Comparison of ENCODE assay signal across 15 cellular contexts in the genomic region with DNA sequence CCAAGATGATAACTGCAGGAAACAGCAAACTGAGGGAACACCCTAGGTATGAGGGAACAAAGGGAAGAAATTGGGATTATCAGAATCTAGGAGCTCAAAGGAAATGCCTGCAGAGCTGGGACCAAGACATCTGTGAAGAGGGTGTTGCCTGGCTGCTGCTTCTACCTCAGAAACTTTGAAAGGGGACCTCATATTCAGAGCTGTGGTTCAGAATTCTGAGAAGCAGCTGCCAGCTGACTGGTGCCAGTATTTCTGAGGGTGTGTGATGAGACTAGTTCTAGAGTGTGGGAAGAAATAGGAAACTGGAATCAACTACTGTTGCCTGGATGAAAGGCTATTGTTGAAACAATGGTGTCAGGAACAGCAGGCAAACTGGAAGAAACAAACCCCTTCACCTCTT. TPM values are rescaled to one million over a fixed set of nuclear protein-coding genes. Genes with fewer than 3 reads are reported as not detected.
DNase-seq lines count a peak whose midpoint lies in the region; ATAC-seq and TF ChIP-seq lines count a peak whose summit lies in the region.
"Had no signal": no experiment of that assay in that cellular context is flagged by ENCODE, and none has a peak within 500 bp of the region (broad histone marks: within the 10 kb centered on the region; RNA-seq: fewer than 3 reads in every experiment).

No MANE protein-coding gene starts in this region.

- peaks cover 20 to 29% of the 10 kb centered on the region in 2 donors for H3K36me3 Mint-ChIP-seq in activated T-cell treated with anti-CD3 and anti-CD28 coated beads, Interleukin-2, amount 50 U/mL, for 72 hours (ENCODE audit: insufficient read depth in 2 of 2)
- H3K36me3 Mint-ChIP-seq in T-helper 2 cell treated with Interferon-gamma antibody and Interleukin-4, amounts not matched to agents 5 μg/mL and 100 μg/mL, for 36 hours (ENCODE audit: low read depth): peaks cover 16% of the 10 kb centered on the region
- peaks cover 5% of the 10 kb centered on the region for H3K36me3 Mint-ChIP-seq in central memory CD8-positive, alpha-beta T cell (ENCODE audit: insufficient read depth)
- H3K36me3 Mint-ChIP-seq in CD14-positive monocyte: no peaks in the 10 kb centered on the region

- H3K9me3 Mint-ChIP-seq in activated T-cell treated with anti-CD3 and anti-CD28 coated beads, Interleukin-2, amount 50 U/mL, for 72 hours: peaks cover 6 to 8% of the 10 kb centered on the region in 2 donors
- peaks cover 4% of the 10 kb centered on the region for H3K9me3 Mint-ChIP-seq in T-helper 2 cell treated with Interferon-gamma antibody and Interleukin-4, amounts not matched to agents 5 μg/mL and 100 μg/mL, for 36 hours
- H3K9me3 Mint-ChIP-seq in central memory CD8-positive, alpha-beta T cell: no peaks in the 10 kb centered on the region
- H3K9me3 Mint-ChIP-seq in CD14-positive monocyte: peaks cover 4 to 15% (median 10%) of the 10 kb centered on the region in 7 donors

- H3K27ac Mint-ChIP-seq in activated T-cell treated with anti-CD3 and anti-CD28 coated beads, Interleukin-2, amount 50 U/mL, for 72 hours: peak overlapping the region; percentile 85
- peak overlapping the region; percentile 31 for H3K27ac Mint-ChIP-seq in T-helper 2 cell treated with Interferon-gamma antibody and Interleukin-4, amounts not matched to agents 5 μg/mL and 100 μg/mL, for 36 hours
- H3K27ac Mint-ChIP-seq in central memory CD8-positive, alpha-beta T cell (ENCODE audit: low read depth): no peak overlapping the region
- no peak overlapping the region for H3K27ac Mint-ChIP-seq in CD14-positive monocyte
- H3K27ac Mint-ChIP-seq: B cell had no signal

- peaks cover 19% of the 10 kb centered on the region for H3K27me3 Mint-ChIP-seq in activated T-cell treated with anti-CD3 and anti-CD28 coated beads, Interleukin-2, amount 50 U/mL, for 72 hours (ENCODE audit: low read depth)
- H3K27me3 Mint-ChIP-seq in T-helper 2 cell treated with Interferon-gamma antibody and Interleukin-4, amounts not matched to agents 5 μg/mL and 100 μg/mL, for 36 hours (ENCODE audit: low read depth): no peaks in the 10 kb centered on the region
- H3K27me3 Mint-ChIP-seq in central memory CD8-positive, alpha-beta T cell: no peaks in the 10 kb centered on the region
- H3K27me3 Mint-ChIP-seq in CD14-positive monocyte (ENCODE audit: low read depth in 3 of 3): no peaks in the 10 kb centered on the region
- H3K27me3 Mint-ChIP-seq: B cell; CD4-positive, CD25-positive, alpha-beta regulatory T cell had no signal

- DNase-seq in activated T-cell treated with anti-CD3 and anti-CD28 coated beads, Interleukin-2, amount 50 U/mL, for 72 hours: no peak
- no peak for DNase-seq in activated T-cell treated with anti-CD3 and anti-CD28 coated beads for 4 hours
- DNase-seq in T-helper 2 cell treated with Interferon-gamma antibody and Interleukin-4, amounts not matched to agents 5 μg/mL and 100 μg/mL, for 36 hours (ENCODE audit: low spot score): no peak
- DNase-seq in central memory CD8-positive, alpha-beta T cell (ENCODE audit: low spot score in 2 of 2): no peak
- DNase-seq in CD14-positive monocyte (ENCODE audit: low spot score): no peak
- no peak for DNase-seq in NCI-H82 treated with DMSO at 0.1 percent for 48 hours (lab: John Stamatoyannopoulos, UW; ENCODE audit: unreplicated experiment)
- DNase-seq: CD8-positive, alpha-beta memory T cell; COR-L47; DMS 273 treated with DMSO at 0.1 percent for 48 hours; DMS53; GM23248 had no signal

- intact Hi-C loops in CD14-positive monocyte (cut with micrococcal nuclease): no loop called here

- TF ChIP-seq CTCF in CD14-positive monocyte (IDR thresholded peaks at IDR 0.05): no peak

- H3K4me3 Mint-ChIP-seq in activated T-cell treated with anti-CD3 and anti-CD28 coated beads, Interleukin-2, amount 50 U/mL, for 72 hours: no peak overlapping the region
- H3K4me3 Mint-ChIP-seq in T-helper 2 cell treated with Interferon-gamma antibody and Interleukin-4, amounts not matched to agents 5 μg/mL and 100 μg/mL, for 36 hours: no peak overlapping the region
- H3K4me3 Mint-ChIP-seq in central memory CD8-positive, alpha-beta T cell: peak overlapping the region; percentile 34
- no peak overlapping the region for H3K4me3 Mint-ChIP-seq in CD14-positive monocyte
- H3K4me3 Mint-ChIP-seq: B cell had no signal

- H3K4me1 Mint-ChIP-seq in activated T-cell treated with anti-CD3 and anti-CD28 coated beads, Interleukin-2, amount 50 U/mL, for 72 hours (ENCODE audit: low read depth): peaks cover 6% of the 10 kb centered on the region
- peaks cover 11% of the 10 kb centered on the region for H3K4me1 Mint-ChIP-seq in T-helper 2 cell treated with Interferon-gamma antibody and Interleukin-4, amounts not matched to agents 5 μg/mL and 100 μg/mL, for 36 hours (ENCODE audit: low read depth)
- peaks cover 21% of the 10 kb centered on the region for H3K4me1 Mint-ChIP-seq in central memory CD8-positive, alpha-beta T cell
- no peaks in the 10 kb centered on the region for H3K4me1 Mint-ChIP-seq in CD14-positive monocyte
- H3K4me1 Mint-ChIP-seq: B cell had no signal

- ATAC-seq in activated T-cell treated with anti-CD3 and anti-CD28 coated beads, Interleukin-2, amount 50 U/mL, for 72 hours (replicated peaks in 1 of 2): no peak
- no peak for ATAC-seq in central memory CD8-positive, alpha-beta T cell (replicated peaks; ENCODE audit: extremely low read depth, poor library complexity, severe bottlenecking)

RNA-seq across cellular contexts. Expression of a gene that starts 8.5 kb away (rescaled TPM):
- 10 to 100 TPM; 29.4 to 31.0 TPM for total RNA-seq in activated T-cell treated with anti-CD3 and anti-CD28 coated beads, Interleukin-2, amount 50 U/mL, for 72 hours
- not detected for polyA plus RNA-seq in CD14-positive monocyte
- total RNA-seq: A172, H4 had no signal

Comparison
In these comparisons a context has a peak if more than half of its experiments do, and no peak if none do; other contexts are left out.
1. H3K27ac Mint-ChIP-seq: peak in activated T-cell treated with anti-CD3 and anti-CD28 coated beads, Interleukin-2, amount 50 U/mL, for 72 hours (single experiment) and T-helper 2 cell treated with Interferon-gamma antibody and Interleukin-4, amounts not matched to agents 5 μg/mL and 100 μg/mL, for 36 hours (single experiment); none in central memory CD8-positive, alpha-beta T cell (single experiment) and CD14-positive monocyte (0 of 7).